9 cellular contexts compared by ENCODE assay signal in genomic region chr11:71252782-71253730, GRCh38. TPM values are rescaled to one million over a fixed set of nuclear protein-coding genes. Genes with fewer than 3 reads are reported as not detected.
DNase-seq lines count a peak whose midpoint lies in the region; ATAC-seq and TF ChIP-seq lines count a peak whose summit lies in the region.
"Had no signal": no experiment of that assay in that cellular context is flagged by ENCODE, and none has a peak within 500 bp of the region (broad histone marks: within the 10 kb centered on the region; RNA-seq: fewer than 3 reads in every experiment).

No MANE protein-coding gene starts in this region.

- no peaks in the 10 kb centered on the region for H3K36me3 Mint-ChIP-seq in WTC11
- H3K36me3 Mint-ChIP-seq in stimulated activated naive B cell treated with anti-CD40 and anti-IgM and Interleukin-4, amounts not matched to agents 10 μg/mL and 1 μg/mL and 100 μg/mL, for 72 hours, result peaks cover 0 to 3% of the 10 kb centered on the region in 2 donors

- peak overlapping the region; percentile 75 for H3K4me3 Mint-ChIP-seq in WTC11
- peak overlapping the region; percentile 21 to 39 for H3K4me3 Mint-ChIP-seq in stimulated activated naive B cell treated with anti-CD40 and anti-IgM and Interleukin-4, amounts not matched to agents 10 μg/mL and 1 μg/mL and 100 μg/mL, for 72 hours

- H4K20me1 ChIP-seq in HCT116 (ENCODE audit: insufficient read depth), result no peaks in the 10 kb centered on the region

- no peaks in the 10 kb centered on the region for H3K9me3 ChIP-seq in HCT116 (ENCODE audit: control insufficient read depth in 1 of 2, insufficient read depth in 1 of 2, low read depth in 1 of 2, low read length in 2 of 2)

- POLR2A ChIA-PET in HCT116 (lab: Charles Lee), result interaction anchor here (1.6 kb wide), 1 partner anchor 10 kb away, joined by 3 read pairs; no protein-coding TSS in a partner anchor
- POLR2A ChIA-PET in WTC11 (lab: Charles Lee), result interaction anchor here (0.9 kb wide), 1 partner anchor 54 kb away, joined by 4 read pairs; no protein-coding TSS in a partner anchor

- CTCF ChIA-PET in HCT116 (lab: Charles Lee), result interaction anchor here (0.8 to 3.0 kb wide), 3 partner anchors 46 to 166 kb away, joined by 3 to 15 read pairs (median 3); no protein-coding TSS in a partner anchor
- CTCF ChIA-PET in WTC11 (lab: Charles Lee), result interaction anchor here (0.7 to 4.8 kb wide), 14 partner anchors 12 to 194 kb away, joined by 3 to 84 read pairs (median 6); no protein-coding TSS in a partner anchor

- peak overlapping the region; percentile 68 to 81 for H3K4me3 ChIP-seq in HCT116 (replicated peaks in 1 of 2; ENCODE audit: low read depth in 1 of 2, low read length in 2 of 2)

- H3K4me2 ChIP-seq in HCT116 (ENCODE audit: low read length), result peak overlapping the region; percentile 99
- H3K4me2 ChIP-seq: KMS-11 had no signal

- no peaks in the 10 kb centered on the region for H3K9me3 Mint-ChIP-seq in WTC11
- peaks cover 0 to 4% of the 10 kb centered on the region in 2 donors for H3K9me3 Mint-ChIP-seq in stimulated activated naive B cell treated with anti-CD40 and anti-IgM and Interleukin-4, amounts not matched to agents 10 μg/mL and 1 μg/mL and 100 μg/mL, for 72 hours

- H3K4me1 Mint-ChIP-seq in WTC11, result peaks cover 62% of the 10 kb centered on the region
- peaks cover 16 to 24% of the 10 kb centered on the region in 2 donors for H3K4me1 Mint-ChIP-seq in stimulated activated naive B cell treated with anti-CD40 and anti-IgM and Interleukin-4, amounts not matched to agents 10 μg/mL and 1 μg/mL and 100 μg/mL, for 72 hours

- peaks cover 4% of the 10 kb centered on the region; the same call in 1 of the 2 replicates for H3K79me2 ChIP-seq in HCT116 (ENCODE audit: insufficient read depth, low read length)

- DNase-seq in HCT116 (ENCODE audit: low read depth, low spot score) (peak; percentile 48), WTC11 (ENCODE audit: low spot score) (peak; percentile 52), iris pigment epithelial cell (ENCODE audit: low read depth) (peak; percentile 48), HUDEP-2 (lab: John Stamatoyannopoulos, UW; ENCODE audit: unreplicated experiment in 76 of 76) (no peak), middle frontal gyrus (ENCODE audit: extremely low spot score, low spot score) (no peak), cerebellar nuclear complex (lab: John Stamatoyannopoulos, UW) (no peak), SKM-1 (lab: John Stamatoyannopoulos, UW; ENCODE audit: unreplicated experiment) (no peak)
- no peak for DNase-seq in stimulated activated naive B cell treated with anti-CD40 and anti-IgM and Interleukin-4, amounts not matched to agents 10 μg/mL and 1 μg/mL and 100 μg/mL, for 72 hours

- peak overlapping the region; percentile 60 for H3K27ac Mint-ChIP-seq in WTC11
- H3K27ac Mint-ChIP-seq in stimulated activated naive B cell treated with anti-CD40 and anti-IgM and Interleukin-4, amounts not matched to agents 10 μg/mL and 1 μg/mL and 100 μg/mL, for 72 hours, result no peak overlapping the region

- RAD21 ChIA-PET in HCT116 (lab: Charles Lee; ENCODE audit: low non-redundant PET in 1 of 2, low total read pairs in 2 of 2, uncharacterized antibody in 2 of 2, unreplicated experiment in 2 of 2), result no interaction called here

- no TSS peak for BruUV-seq in HCT116 (replicated peaks; lab: Mats Ljungman, UMichigan)

- TF ChIP-seq CTCF in HCT116 (IDR thresholded peaks at IDR 0.05 in 2 of 3, conservative IDR thresholded peaks at IDR 0.05 in 1 of 3; ENCODE audit: borderline replicate concordance in 1 of 3, insufficient read depth in 1 of 3, low read depth in 2 of 3, low read length in 2 of 3), result no peak
- TF ChIP-seq CTCF in WTC11 (IDR thresholded peaks at IDR 0.05), result no peak

- peaks cover 5 to 13% of the 10 kb centered on the region in 2 experiments for H3K4me1 ChIP-seq in HCT116 (ENCODE audit: control insufficient read depth in 1 of 2, insufficient read depth in 2 of 2, low read length in 2 of 2)

- peak overlapping the region; percentile 85 for H3K27ac ChIP-seq in HCT116 (ENCODE audit: low read depth, low read length)
- H3K27ac ChIP-seq: KMS-11 had no signal

- no peaks in the 10 kb centered on the region for H3K36me3 ChIP-seq in HCT116 (ENCODE audit: control insufficient read depth in 1 of 2, insufficient read depth in 2 of 2, low read length in 2 of 2)

- no peaks in the 10 kb centered on the region for H3K27me3 ChIP-seq in HCT116 (ENCODE audit: insufficient read depth, low read length)

- intact Hi-C loops in HCT116 (cut with micrococcal nuclease), result loop anchor here (2.0 kb wide), 2 partner anchors 46 to 132 kb away; no protein-coding TSS in a partner anchor

- TF ChIP-seq POLR2A in HCT116 (IDR thresholded peaks at IDR 0.05; ENCODE audit: borderline replicate concordance, extremely low read depth, insufficient read depth, insufficient read length), result no peak

- no peak for TF ChIP-seq RAD21 in HCT116 (IDR thresholded peaks at IDR 0.05; ENCODE audit: low read depth)

- peak; percentile 80 for ATAC-seq in HCT116
- ATAC-seq in WTC11, result peak; percentile 17
- peak in 1 of 2 donors; percentile 29 for ATAC-seq in stimulated activated naive B cell treated with anti-CD40 and anti-IgM and Interleukin-4, amounts not matched to agents 10 μg/mL and 1 μg/mL and 100 μg/mL, for 72 hours (replicated peaks)

- H2AFZ ChIP-seq in HCT116 (ENCODE audit: low read depth, low read length, poor library complexity, severe bottlenecking), result peak overlapping the region; percentile 91

- no peaks in the 10 kb centered on the region; the same call in 1 of the 2 replicates for H3K27me3 Mint-ChIP-seq in WTC11 (ENCODE audit: low read depth)
- H3K27me3 Mint-ChIP-seq in stimulated activated naive B cell treated with anti-CD40 and anti-IgM and Interleukin-4, amounts not matched to agents 10 μg/mL and 1 μg/mL and 100 μg/mL, for 72 hours, result peaks cover 55 to 62% of the 10 kb centered on the region in 2 donors

- peak overlapping the region; percentile 70 for H3K9ac ChIP-seq in HCT116 (ENCODE audit: low read length)
- H3K9ac ChIP-seq: KMS-11 had no signal

- no peaks in the 10 kb centered on the region for H3K9me2 ChIP-seq in HCT116 (ENCODE audit: insufficient read depth)

TF ChIP-seq in HCT116, 20 proteins besides CTCF, POLR2A, EP300 and RAD21:
- TF ChIP-seq POLR2AphosphoS5 (IDR thresholded peaks at IDR 0.05; ENCODE audit: low read depth, low read length) (0 out of 2 replicates have a peak, but pooled peaks have one; percentile 12), SP1 (IDR thresholded peaks at IDR 0.05; ENCODE audit: low read depth) (no peak), TCF7L2 (IDR thresholded peaks at IDR 0.05; ENCODE audit: borderline replicate concordance, extremely low read depth, insufficient read depth, insufficient read length) (no peak), EGR1 (IDR thresholded peaks at IDR 0.05; ENCODE audit: low read depth) (no peak)

TF ChIP-seq in WTC11, 78 proteins besides CTCF, POLR2A, EP300 and RAD21 (continues in another document):
- TF ChIP-seq MLX (CRISPR knock-in tag; IDR thresholded peaks at IDR 0.05), result no peak
- TF ChIP-seq IRF1 (CRISPR knock-in tag; IDR thresholded peaks at IDR 0.05), result no peak
- TF ChIP-seq AR (CRISPR knock-in tag; IDR thresholded peaks at IDR 0.05), result no peak

RNA-seq across cellular contexts. Expression of gene SHANK2, which starts 0.7 kb away (rescaled TPM):
- total RNA-seq in HCT116 (2021; ENCODE audit: unreplicated experiment), result 16.9 TPM
- 7.1 and 7.3 TPM in 2 replicates for polyA plus RNA-seq in HCT116 (2012)
- 57.5 to 69.3 TPM (median 64.8 TPM) in 3 replicates for total RNA-seq in WTC11 (2021)

Comparison
In these comparisons a context has a peak if more than half of its experiments do, and no peak if none do; other contexts are left out.
1. DNase-seq: peak in HCT116 (single experiment), WTC11 (single experiment) and iris pigment epithelial cell (single experiment); none in stimulated activated naive B cell treated with anti-CD40 and anti-IgM and Interleukin-4, amounts not matched to agents 10 μg/mL and 1 μg/mL and 100 μg/mL, for 72 hours (single experiment), HUDEP-2 (0 of 76), middle frontal gyrus (single experiment), cerebellar nuclear complex (0 of 2) and SKM-1 (single experiment).